In genomic region chr16:85534536-85535351, GRCh38 we compare ENCODE assay signal across 1 cellular context.
TF ChIP-seq lines count a peak whose summit lies in the region.

No MANE protein-coding gene starts in this region.

TF ChIP-seq in K562, 482 proteins besides CTCF, POLR2A, EP300 and RAD21 (continued from another document):
- TF ChIP-seq NKRF (IDR thresholded peaks at IDR 0.05; ENCODE audit: borderline replicate concordance) (peak; percentile 40; the same call in 1 of the 2 replicates), NR4A1 (CRISPR knock-in tag; IDR thresholded peaks at IDR 0.05) (peak; percentile 25; the same call in 1 of the 2 replicates), NR4A1 (tag; IDR thresholded peaks at IDR 0.05) (no peak; the same call in 1 of the 2 replicates), HSF4 (CRISPR knock-in tag; IDR thresholded peaks at IDR 0.05; ENCODE audit: borderline replicate concordance) (no peak), TAF7 (tag; IDR thresholded peaks at IDR 0.05) (0 out of 2 replicates have a peak, but pooled peaks have one; percentile 60)
